In genomic region chr18:74346206-74346605, GRCh38 we compare ENCODE assay signal across 31 cellular contexts. TPM values are rescaled to one million over a fixed set of nuclear protein-coding genes. Genes with fewer than 3 reads are reported as not detected.
"Had no signal": no experiment of that assay in that cellular context is flagged by ENCODE, and none has a peak within 500 bp of the region (broad histone marks: within the 10 kb centered on the region; RNA-seq: fewer than 3 reads in every experiment).

No MANE protein-coding gene starts in this region.

- H3K4me3 ChIP-seq: stomach, suprapubic skin, testis, thoracic aorta, thyroid gland, tibial artery, tibial nerve, transverse colon, upper lobe of left lung, upper lobe of right lung, uterus, vagina had no signal

- H3K9me3 ChIP-seq: stomach, suprapubic skin, testis, thoracic aorta, thyroid gland, tibial artery, tibial nerve, transverse colon, upper lobe of left lung, upper lobe of right lung, uterus, vagina had no signal

- H3K4me1 ChIP-seq: stomach, suprapubic skin, testis, thyroid gland, tibial artery, tibial nerve, transverse colon, upper lobe of left lung, upper lobe of right lung, uterus, vagina had no signal

- H3K27me3 ChIP-seq: stomach, suprapubic skin, testis, thyroid gland, tibial artery, tibial nerve, transverse colon, upper lobe of left lung, upper lobe of right lung, uterus, vagina had no signal

- ATAC-seq: stimulated activated effector memory CD8-positive, alpha-beta T cell treated with anti-CD3 and anti-CD28 coated beads, Interleukin-12 subunit alpha, Interleukin-12 subunit beta, amount 100 ng/mL, for 72 hours; stimulated activated memory B cell treated with anti-CD40 and anti-IgM and Interleukin-4, amounts not matched to agents 10 μg/mL and 1 μg/mL and 100 μg/mL, for 72 hours; stimulated activated naive B cell treated with anti-CD40 and anti-IgM and Interleukin-4, amounts not matched to agents 10 μg/mL and 1 μg/mL and 100 μg/mL, for 72 hours; stimulated activated naive CD8-positive, alpha-beta T cell treated with anti-CD3 and anti-CD28 coated beads, Interleukin-15, amount 100 ng/mL, for 72 hours; stimulated activated naive CD8-positive, alpha-beta T cell treated with anti-CD3 and anti-CD28 coated beads, Interleukin-15, Interleukin-2, amounts not matched to agents 100 U/mL and 50 U/mL, for 24 hours; upper lobe of right lung had no signal

- H3K36me3 ChIP-seq: stomach, suprapubic skin, thoracic aorta, thyroid gland, tibial artery, tibial nerve, transverse colon, upper lobe of left lung, upper lobe of right lung, uterus, vagina had no signal

- DNase-seq: stimulated activated CD4-positive, alpha-beta T cell treated with anti-CD3 and anti-CD28 coated beads, Interleukin-2, amount 100 ng/mL, for 48 hours; stimulated activated CD4-positive, alpha-beta T cell treated with anti-CD3 and anti-CD28 coated beads, Interleukin-4, amount 100 ng/mL, for 1 hour; stimulated activated CD4-positive, alpha-beta T cell treated with anti-CD3 and anti-CD28 coated beads, Interleukin-4, amount 100 ng/mL, for 24 hours; stimulated activated CD4-positive, alpha-beta T cell treated with anti-CD3 and anti-CD28 coated beads, Interleukin-4, amount 100 ng/mL, for 4 hours; stimulated activated CD8-positive, alpha-beta memory T cell treated with anti-CD3 and anti-CD28 coated beads, Interleukin-4, amount 100 ng/mL, for 48 hours; stimulated activated naive B cell treated with anti-CD40 and anti-IgM and Interleukin-4, amounts not matched to agents 10 μg/mL and 1 μg/mL and 100 μg/mL, for 72 hours; stimulated activated naive CD4-positive, alpha-beta T cell; stimulated activated naive CD4-positive, alpha-beta T cell treated with Interleukin-2 at 50 U/mL for 16 hours; stimulated activated naive CD8-positive, alpha-beta T cell treated with anti-CD3 and anti-CD28 coated beads, Interleukin-15, amount 100 ng/mL, for 72 hours; stimulated activated naive CD8-positive, alpha-beta T cell treated with anti-CD3 and anti-CD28 coated beads, Interleukin-15, Interleukin-2, amounts not matched to agents 100 U/mL and 50 U/mL, for 24 hours; stomach; substantia nigra; testis; thyroid gland; tibial artery; transverse colon; trophoblast cell; upper lobe of left lung; upper lobe of right lung; uterus had no signal

- FAIRE-seq: urothelium cell line had no signal

- H3K27ac ChIP-seq: stomach, suprapubic skin, testis, thoracic aorta, thyroid gland, tibial artery, tibial nerve, transverse colon, upper lobe of left lung, upper lobe of right lung, uterus, vagina had no signal

RNA-seq across cellular contexts. Expression of gene C18orf63, which starts 30.6 kb away (rescaled TPM):
- total RNA-seq: stomach, subcutaneous adipose tissue, suprapubic skin, temporal lobe, thoracic aorta, thyroid gland, tibial nerve, transverse colon, ureter, urinary bladder, uterus, vagina had no signal
- polyA plus RNA-seq: stomach, urinary bladder had no signal
